ENCODE assay signal across 8 cellular contexts in the genomic region with DNA sequence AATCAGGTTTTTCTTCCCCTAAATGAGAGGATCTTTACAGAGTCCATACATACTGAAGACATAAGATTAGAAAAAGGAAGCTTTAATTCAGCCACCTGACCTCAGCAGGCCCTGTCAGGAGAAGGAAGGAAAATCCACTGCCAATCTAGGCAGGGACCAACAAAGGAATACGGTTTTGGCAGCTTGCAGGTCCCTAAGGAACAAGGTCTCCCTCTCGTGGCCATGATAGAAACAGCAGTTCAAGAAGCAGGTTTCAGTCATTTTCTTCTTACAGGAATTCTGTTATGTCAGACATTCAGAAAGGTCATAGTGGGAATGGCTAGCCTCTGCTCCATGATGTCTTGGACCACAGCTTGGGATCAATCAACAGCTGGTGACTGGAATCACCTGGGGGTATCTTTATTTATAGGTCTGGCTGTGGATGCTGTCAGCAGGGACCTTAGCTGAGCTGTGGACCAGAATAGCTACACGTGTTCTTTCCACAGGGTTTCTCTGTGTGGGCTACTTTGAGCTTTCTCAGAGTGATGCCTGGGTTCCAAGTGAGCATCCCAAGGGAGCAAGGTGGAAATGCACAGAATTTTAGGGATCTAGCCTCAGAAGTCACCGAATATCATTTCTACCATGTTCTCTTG. TPM values are rescaled to one million over a fixed set of nuclear protein-coding genes. Genes with fewer than 3 reads are reported as not detected.
A peak's percentile ranks its signal among the peaks of the same experiment; 100 is the strongest.
DNase-seq lines count a peak whose midpoint lies in the region; ATAC-seq and TF ChIP-seq lines count a peak whose summit lies in the region.

No MANE protein-coding gene starts in this region.

- peaks cover 9% of the 10 kb centered on the region for H3K27me3 Mint-ChIP-seq in HFFc6 (ENCODE audit: insufficient read depth)

- H3K9me3 ChIP-seq in neuron (ENCODE audit: low read length): peaks cover 3% of the 10 kb centered on the region

- peaks cover 15% of the 10 kb centered on the region for H3K36me3 Mint-ChIP-seq in HFFc6 (ENCODE audit: low read depth)

- H3K27ac Mint-ChIP-seq in HFFc6: no peak overlapping the region

- TF ChIP-seq CTCF in HFFc6 (IDR thresholded peaks at IDR 0.05) (peak; percentile 92), WI38 (IDR thresholded peaks at IDR 0.05; ENCODE audit: low read depth, low read length) (peak; percentile 86), fibroblast of mammary gland (conservative IDR thresholded peaks at IDR 0.05; ENCODE audit: control insufficient read depth, insufficient read depth, low read depth, low read length) (peak; percentile 97)

- H3K4me3 ChIP-seq in WI38 (ENCODE audit: low read depth, low read length) (no peak overlapping the region), fibroblast of mammary gland (ENCODE audit: control insufficient read depth, low read depth, low read length) (no peak overlapping the region), neuron (ENCODE audit: low read length) (no peak overlapping the region)

- peaks cover 21% of the 10 kb centered on the region for H3K9me3 Mint-ChIP-seq in HFFc6

- DNase-seq in activated T-cell treated with anti-CD3 and anti-CD28 coated beads for 24 hours (ENCODE audit: low read depth) (peak; percentile 18), HFFc6 (peak; percentile 76), NCI-H2171 (lab: John Stamatoyannopoulos, UW) (peak; percentile 43), fibroblast of mammary gland (ENCODE audit: low read depth) (peak; percentile 83)
- no peak for DNase-seq in activated T-cell treated with anti-CD3 and anti-CD28 coated beads, Interleukin-2, amount 50 U/mL, for 1 hour

- H3K4me3 Mint-ChIP-seq in HFFc6: no peak overlapping the region

- ATAC-seq in HG03520 (IDR thresholded peaks at IDR 0.05; ENCODE audit: unreplicated experiment): no peak

- no peaks in the 10 kb centered on the region for H3K27me3 ChIP-seq in neuron (ENCODE audit: insufficient read depth, low read length)

- H3K36me3 ChIP-seq in neuron (ENCODE audit: insufficient read depth, low read length): no peaks in the 10 kb centered on the region

- H3K4me1 Mint-ChIP-seq in HFFc6 (ENCODE audit: low read depth): no peaks in the 10 kb centered on the region

- peak overlapping the region; percentile 29 for H2AFZ ChIP-seq in neuron (ENCODE audit: low read depth, low read length)

- no peaks in the 10 kb centered on the region for H3K4me1 ChIP-seq in neuron (ENCODE audit: insufficient read depth, low read length)

RNA-seq across cellular contexts. Expression of gene CMSS1, which starts 9.4 kb away (rescaled TPM):
- total RNA-seq in HFFc6 (2021; fragmentation: NEBNext Ultra II Directional; extraction: Animal tissue kit (Norgen Biotek cat#: 25700)): 10 to 100 TPM; 27.8 to 47.0 (median 38.1) TPM
